Comparison of ENCODE assay signal across 17 cellular contexts in genomic region chr13:112438094-112438493, GRCh38.
DNase-seq lines count a peak whose midpoint lies in the region; ATAC-seq and TF ChIP-seq lines count a peak whose summit lies in the region.
"Had no signal": no experiment of that assay in that cellular context is flagged by ENCODE, and none has a peak within 500 bp of the region (broad histone marks: within the 10 kb centered on the region; RNA-seq: fewer than 3 reads in every experiment).

No MANE protein-coding gene starts in this region.

- H2BK12ac ChIP-seq in mesenchymal stem cell (ENCODE audit: low read length in 2 of 2), result no peak overlapping the region

- H4K20me1 ChIP-seq in HCT116 (ENCODE audit: insufficient read depth), result no peaks in the 10 kb centered on the region

- H2AFZ ChIP-seq in HCT116 (ENCODE audit: low read depth, low read length, poor library complexity, severe bottlenecking), result no peak overlapping the region
- no peak overlapping the region for H2AFZ ChIP-seq in mesenchymal stem cell (ENCODE audit: low read depth, low read length)
- H2AFZ ChIP-seq: GM23248 had no signal

- no peak overlapping the region for H3K23ac ChIP-seq in mesenchymal stem cell (ENCODE audit: low read length in 2 of 2)

- H3K14ac ChIP-seq in mesenchymal stem cell (ENCODE audit: low read length in 2 of 2), result no peak overlapping the region

- TF ChIP-seq POLR2A in HCT116 (IDR thresholded peaks at IDR 0.05; ENCODE audit: borderline replicate concordance, extremely low read depth, insufficient read depth, insufficient read length), result no peak

- H3K4me3 ChIP-seq in HCT116 (replicated peaks in 1 of 2; ENCODE audit: low read depth in 1 of 2, low read length in 2 of 2), result no peak overlapping the region
- H3K4me3 ChIP-seq in coronary artery, result no peak overlapping the region
- no peak overlapping the region for H3K4me3 ChIP-seq in mesenchymal stem cell (ENCODE audit: insufficient read depth in 1 of 2, low read depth in 1 of 2, low read length in 2 of 2)
- H3K4me3 ChIP-seq: GM23248 had no signal

- in situ Hi-C loops in GM13977 (cut with MboI; ENCODE audit: low pct_unique_long_range_greater_than_20kb, low sequenced_read_pairs, unreplicated experiment), result no loop called here

- H3K4ac ChIP-seq in mesenchymal stem cell (ENCODE audit: low read depth in 1 of 2, low read length in 2 of 2), result no peak overlapping the region

- no peaks in the 10 kb centered on the region for H3K79me2 ChIP-seq in HCT116 (ENCODE audit: insufficient read depth, low read length)

- H3K27ac ChIP-seq in HCT116 (ENCODE audit: low read depth, low read length), result no peak overlapping the region
- H3K27ac ChIP-seq in coronary artery, result no peak overlapping the region
- H3K27ac ChIP-seq in mesenchymal stem cell (ENCODE audit: low read length, poor library complexity, severe bottlenecking), result no peak overlapping the region
- H3K27ac ChIP-seq: GM23248 had no signal

- no peak overlapping the region for H2BK120ac ChIP-seq in mesenchymal stem cell (ENCODE audit: low read depth, low read length)

- no peak overlapping the region for H4K8ac ChIP-seq in mesenchymal stem cell (ENCODE audit: low read length)

- H3K27me3 ChIP-seq in HCT116 (ENCODE audit: insufficient read depth, low read length) (no peaks in the 10 kb centered on the region), mesenchymal stem cell (ENCODE audit: control insufficient read depth in 1 of 2, insufficient read depth in 1 of 2, low read length in 2 of 2) (peaks cover 6 to 14% of the 10 kb centered on the region in 2 experiments)

- BruUV-seq in HCT116 (replicated peaks; lab: Mats Ljungman, UMichigan), result no TSS peak

- no peak overlapping the region for H4K91ac ChIP-seq in mesenchymal stem cell (ENCODE audit: low read length)

- H2BK5ac ChIP-seq in mesenchymal stem cell (ENCODE audit: low read depth, low read length, poor library complexity, severe bottlenecking), result no peak overlapping the region

- H3K36me3 ChIP-seq in HCT116 (ENCODE audit: control insufficient read depth in 1 of 2, insufficient read depth in 2 of 2, low read length in 2 of 2), result no peaks in the 10 kb centered on the region
- H3K36me3 ChIP-seq in mesenchymal stem cell (ENCODE audit: control insufficient read depth in 1 of 2, insufficient read depth in 2 of 2, low read depth in 1 of 2, low read length in 2 of 2), result no peaks in the 10 kb centered on the region

- no peak overlapping the region for H2BK15ac ChIP-seq in mesenchymal stem cell (ENCODE audit: low read depth, poor library complexity, severe bottlenecking)

- H3K9me3 ChIP-seq in HCT116 (ENCODE audit: control insufficient read depth in 1 of 2, insufficient read depth in 1 of 2, low read depth in 1 of 2, low read length in 2 of 2) (peaks cover 0 to 12% of the 10 kb centered on the region in 2 experiments; a peak in 2 of 4 replicates), mesenchymal stem cell (ENCODE audit: control insufficient read depth, low read length) (peaks cover 12% of the 10 kb centered on the region)

- H3K4me2 ChIP-seq in HCT116 (ENCODE audit: low read length), result no peak overlapping the region
- no peak overlapping the region for H3K4me2 ChIP-seq in mesenchymal stem cell (ENCODE audit: low read length, poor library complexity, severe bottlenecking)

- DNase-seq in GM13977 (ENCODE audit: low spot score) (peak; percentile 4), HCT116 (ENCODE audit: low read depth, low spot score) (no peak), NCI-H748 treated with DMSO at 0.1 percent for 48 hours (lab: John Stamatoyannopoulos, UW) (peak; percentile 8), coronary artery (ENCODE audit: low spot score) (no peak), mesenchymal stem cell (no peak)
- DNase-seq in activated effector memory CD4-positive, alpha-beta T cell treated with Interleukin-2 at 50 U/mL for 16 hours, result no peak
- DNase-seq: C1 segment of cervical spinal cord; Calu3; CD4-positive, alpha-beta memory T cell; COR-L47; DMS53; DMS79 treated with DMSO at 0.1 percent for 48 hours; GF-D8; GM23248; H7; HCEC 1CT; HFFc6 had no signal

- H3K18ac ChIP-seq in mesenchymal stem cell (ENCODE audit: low read depth in 1 of 2, low read length in 2 of 2), result no peak overlapping the region

- POLR2A ChIA-PET in HCT116 (lab: Charles Lee), result no interaction called here

- no peak for TF ChIP-seq RAD21 in HCT116 (IDR thresholded peaks at IDR 0.05; ENCODE audit: low read depth)

- H2AK5ac ChIP-seq in mesenchymal stem cell (ENCODE audit: low read length, severe bottlenecking), result no peak overlapping the region

- ATAC-seq in HCT116, result no peak

- H3K9me2 ChIP-seq in HCT116 (ENCODE audit: insufficient read depth), result no peaks in the 10 kb centered on the region

- TF ChIP-seq CTCF in GM13977 (IDR thresholded peaks at IDR 0.05; ENCODE audit: extremely low read depth, insufficient read depth, missing control alignments), result no peak
- TF ChIP-seq CTCF in HCT116 (IDR thresholded peaks at IDR 0.05 in 2 of 3, conservative IDR thresholded peaks at IDR 0.05 in 1 of 3; ENCODE audit: borderline replicate concordance in 1 of 3, insufficient read depth in 1 of 3, low read depth in 2 of 3, low read length in 2 of 3), result no peak
- TF ChIP-seq CTCF in coronary artery (IDR thresholded peaks at IDR 0.05), result no peak

- no peaks in the 10 kb centered on the region for H3K79me1 ChIP-seq in mesenchymal stem cell (replicated peaks; ENCODE audit: low read length, poor library complexity, severe bottlenecking)

- CTCF ChIA-PET in HCT116 (lab: Charles Lee), result interaction anchor here (0.6 kb wide), 1 partner anchor 933 kb away, joined by 3 read pairs; no protein-coding TSS in a partner anchor

- H3K4me1 ChIP-seq in HCT116 (ENCODE audit: control insufficient read depth in 1 of 2, insufficient read depth in 2 of 2, low read length in 2 of 2) (no peaks in the 10 kb centered on the region), mesenchymal stem cell (ENCODE audit: control insufficient read depth, insufficient read depth, low read depth, low read length) (no peaks in the 10 kb centered on the region)

- RAD21 ChIA-PET in HCT116 (lab: Charles Lee; ENCODE audit: low non-redundant PET in 1 of 2, low total read pairs in 2 of 2, uncharacterized antibody in 2 of 2, unreplicated experiment in 2 of 2), result no interaction called here

- intact Hi-C loops in HCT116 (cut with micrococcal nuclease), result loop anchor here (10.0 kb wide), 1 partner anchor 333 kb away; no protein-coding TSS in a partner anchor

- WGBS in mesenchymal stem cell, result no CpG with 5 or more reads among the region's 1 CpG

- H3K9ac ChIP-seq in HCT116 (ENCODE audit: low read length) (no peak overlapping the region), mesenchymal stem cell (ENCODE audit: low read length) (no peak overlapping the region)
- H3K9ac ChIP-seq: GM23248 had no signal

TF ChIP-seq in HCT116, 20 proteins besides CTCF, POLR2A, EP300 and RAD21:
- TF ChIP-seq ZNF274 (IDR thresholded peaks at IDR 0.05; ENCODE audit: low read depth, low read length) (no peak), POLR2AphosphoS5 (IDR thresholded peaks at IDR 0.05; ENCODE audit: low read depth, low read length) (no peak), ELF1 (IDR thresholded peaks at IDR 0.05; ENCODE audit: borderline replicate concordance, low read depth) (no peak), CEBPB (IDR thresholded peaks at IDR 0.05; ENCODE audit: low read depth) (no peak), FOSL1 (IDR thresholded peaks at IDR 0.05; ENCODE audit: low read depth) (no peak), ATF3 (IDR thresholded peaks at IDR 0.05) (no peak), CBX3 (IDR thresholded peaks at IDR 0.05; ENCODE audit: low read depth) (peak; percentile 59; the same call in 1 of the 2 replicates), SRF (IDR thresholded peaks at IDR 0.05; ENCODE audit: low read depth) (no peak), REST (IDR thresholded peaks at IDR 0.05; ENCODE audit: low read depth) (no peak)

Comparison
In these comparisons a context has a peak if more than half of its experiments do, and no peak if none do; other contexts are left out.
1. DNase-seq: peak in GM13977 (single experiment) and NCI-H748 treated with DMSO at 0.1 percent for 48 hours (single experiment); none in HCT116 (single experiment), coronary artery (single experiment), activated effector memory CD4-positive, alpha-beta T cell treated with Interleukin-2 at 50 U/mL for 16 hours (single experiment) and mesenchymal stem cell (single experiment).